In genomic region chr20:23877524-23877923, GRCh38 we compare ENCODE assay signal across 1 cellular context.
TF ChIP-seq lines count a peak whose summit lies in the region.

No MANE protein-coding gene starts in this region.

TF ChIP-seq in HepG2, 621 proteins besides CTCF, POLR2A, EP300 and RAD21:
- TF ChIP-seq ZNF280B (CRISPR knock-in tag; IDR thresholded peaks at IDR 0.05; ENCODE audit: borderline replicate concordance) (0 out of 2 replicates have a peak, but pooled peaks have one; percentile 22), PHF5A (CRISPR knock-in tag; IDR thresholded peaks at IDR 0.05; ENCODE audit: low read depth, unreplicated experiment) (no peak)
